23 cellular contexts compared by ENCODE assay signal in the genomic region with DNA sequence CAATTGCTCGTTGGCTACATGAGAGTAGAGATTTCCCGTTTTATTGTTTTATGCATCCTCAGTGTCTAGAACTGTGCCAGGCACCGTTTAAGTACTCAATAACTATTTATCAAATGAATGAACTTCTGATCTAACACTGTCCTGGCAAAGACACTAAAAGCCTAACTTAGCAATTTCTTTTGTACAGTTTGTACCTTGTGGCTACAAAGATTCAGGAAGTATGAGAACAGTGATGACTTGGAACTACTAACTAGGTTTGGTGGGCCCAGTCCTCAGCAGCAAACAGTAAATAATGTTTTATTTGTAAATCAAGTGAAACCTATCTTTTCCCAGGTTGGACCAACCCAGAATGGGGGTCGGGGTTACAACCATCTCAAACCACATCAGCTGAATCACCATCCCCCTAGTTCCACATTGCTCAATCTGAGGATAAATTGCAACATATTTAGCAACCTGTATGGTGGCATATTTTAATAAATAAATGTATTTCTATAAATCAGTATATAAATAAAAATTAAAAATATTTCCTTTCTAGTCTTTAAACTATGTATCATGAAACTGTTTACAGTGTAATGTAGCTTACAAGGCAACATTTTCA. TPM values are rescaled to one million over a fixed set of nuclear protein-coding genes. Genes with fewer than 3 reads are reported as not detected.
DNase-seq lines count a peak whose midpoint lies in the region; ATAC-seq, FAIRE-seq and TF ChIP-seq lines count a peak whose summit lies in the region.
"Had no signal": no experiment of that assay in that cellular context is flagged by ENCODE, and none has a peak within 500 bp of the region (broad histone marks: within the 10 kb centered on the region; RNA-seq: fewer than 3 reads in every experiment).

No MANE protein-coding gene starts in this region.

- H3K4me3 ChIP-seq in right atrium auricular region = no peak overlapping the region
- no peak overlapping the region for H3K4me3 ChIP-seq in kidney (ENCODE audit: low read length in 2 of 2)
- H3K4me3 ChIP-seq: left lung, thoracic aorta had no signal

- intact Hi-C loops in kidney (cut with DNase I) = no loop called here

- TF ChIP-seq CTCF in right atrium auricular region (IDR thresholded peaks at IDR 0.05) = no peak
- no peak for TF ChIP-seq CTCF in kidney (IDR thresholded peaks at IDR 0.05; ENCODE audit: borderline replicate concordance, extremely low read depth, insufficient read depth)

- ATAC-seq in HG02798 (IDR thresholded peaks at IDR 0.05; ENCODE audit: poor library complexity, unreplicated experiment) = no peak
- ATAC-seq: activated naive CD8-positive, alpha-beta T cell treated with anti-CD3 and anti-CD28 coated beads, Interleukin-2, amount 50 U/mL, for 24 hours; effector memory CD8-positive, alpha-beta T cell; left lung; WTC11 had no signal

- H3K36me3 ChIP-seq in right atrium auricular region (no peaks in the 10 kb centered on the region), kidney (ENCODE audit: control insufficient read depth in 1 of 2, insufficient read depth in 2 of 2, low read length in 2 of 2) (no peaks in the 10 kb centered on the region)
- H3K36me3 ChIP-seq: BE2C, left lung, thoracic aorta had no signal

- peak; percentile 4 for FAIRE-seq in HTR-8/SVneo (lab: Jason Lieb, UNC)
- FAIRE-seq in kidney (lab: Jason Lieb, UNC) = no peak
- FAIRE-seq: GM12891 had no signal

- H3K9me3 ChIP-seq in right atrium auricular region (no peaks in the 10 kb centered on the region), kidney (ENCODE audit: control insufficient read depth in 1 of 2, low read length in 2 of 2) (no peaks in the 10 kb centered on the region)
- H3K9me3 ChIP-seq: BE2C, left lung, thoracic aorta had no signal

- no peak overlapping the region for H3K9ac ChIP-seq in kidney (ENCODE audit: low read length in 2 of 2)

- H3K27me3 ChIP-seq in right atrium auricular region = no peaks in the 10 kb centered on the region
- H3K27me3 ChIP-seq: BE2C, left lung had no signal

- DNase-seq in HTR-8/SVneo (ENCODE audit: insufficient read length, low spot score) = no peak
- no peak for DNase-seq in right atrium auricular region (ENCODE audit: low spot score)
- DNase-seq in substantia nigra (lab: John Stamatoyannopoulos, UW) = no peak
- DNase-seq in HPDE6-E6E7 (ENCODE audit: extremely low spot score) = no peak
- DNase-seq in NCI-H2171 (lab: John Stamatoyannopoulos, UW) = no peak
- DNase-seq in kidney = no peak
- DNase-seq: activated CD8-positive, alpha-beta memory T cell treated with anti-CD3 and anti-CD28 coated beads for 24 hours; activated naive CD8-positive, alpha-beta T cell treated with anti-CD3 and anti-CD28 coated beads, Interleukin-2, amount 50 U/mL, for 24 hours; BE2C; effector memory CD8-positive, alpha-beta T cell; GDM1; left lung; NCI-H1694 treated with DMSO at 0.1 percent for 48 hours; occipital lobe; SIG-M5; stimulated activated CD4-positive, alpha-beta T cell treated with anti-CD3 and anti-CD28 coated beads, Interleukin-4, amount 100 ng/mL, for 1 hour; T-helper 2 cell had no signal

- peaks cover 0 to 16% of the 10 kb centered on the region in 2 donors for H3K4me1 ChIP-seq in right atrium auricular region
- H3K4me1 ChIP-seq in kidney (ENCODE audit: control insufficient read depth in 1 of 2, insufficient read depth in 1 of 2, low read depth in 1 of 2, low read length in 2 of 2) = no peaks in the 10 kb centered on the region
- H3K4me1 ChIP-seq: BE2C had no signal

- H3K27ac ChIP-seq in angular gyrus (ENCODE audit: low read depth, low read length) = peak overlapping the region; percentile 10
- H3K27ac ChIP-seq in right atrium auricular region = peak overlapping the region; percentile 33 to 66
- H3K27ac ChIP-seq in substantia nigra (ENCODE audit: low read depth, low read length, poor library complexity, severe bottlenecking) = peak overlapping the region; percentile 75
- no peak overlapping the region for H3K27ac ChIP-seq in kidney (ENCODE audit: low read depth in 2 of 2, low read length in 2 of 2)
- H3K27ac ChIP-seq: thoracic aorta had no signal

RNA-seq across cellular contexts. Expression of a gene that starts 12.3 kb away (rescaled TPM):
- under 1 TPM; 0.31 to 0.44 TPM for total RNA-seq in right atrium auricular region
- total RNA-seq in kidney = 1.6 TPM
- 0.11 TPM for polyA plus RNA-seq in kidney (ENCODE audit: insufficient read depth, low read depth, low replicate concordance)
- total RNA-seq: NCI-H460, WTC11 had no signal

RNA-seq across cellular contexts. Expression of a gene that starts 40.5 kb away (rescaled TPM):
- total RNA-seq in right atrium auricular region (10 to 100 TPM; 25.4 to 27.3 TPM), kidney (16.5 TPM)
- 6.7 TPM for polyA plus RNA-seq in kidney (ENCODE audit: insufficient read depth, low read depth, low replicate concordance)

Comparison
In these comparisons a context has a peak if more than half of its experiments do, and no peak if none do; other contexts are left out.
1. H3K27ac ChIP-seq: peak in angular gyrus (single experiment), right atrium auricular region (2 of 2) and substantia nigra (single experiment); none in kidney (0 of 2).